9 cellular contexts compared by ENCODE assay signal in genomic region chr19:51777570-51778460, GRCh38. TPM values are rescaled to one million over a fixed set of nuclear protein-coding genes. Genes with fewer than 3 reads are reported as not detected.
A peak's percentile ranks its signal among the peaks of the same experiment; 100 is the strongest.
DNase-seq lines count a peak whose midpoint lies in the region; ATAC-seq and TF ChIP-seq lines count a peak whose summit lies in the region.
"Had no signal": no experiment of that assay in that cellular context is flagged by ENCODE, and none has a peak within 500 bp of the region (broad histone marks: within the 10 kb centered on the region; RNA-seq: fewer than 3 reads in every experiment).

No MANE protein-coding gene starts in this region.

- H4K20me1 ChIP-seq in OCI-LY1 (ENCODE audit: insufficient read depth, low read length): no peaks in the 10 kb centered on the region

- H3K27me3 Mint-ChIP-seq in Calu3 (ENCODE audit: unreplicated experiment): peaks cover 35% of the 10 kb centered on the region
- peaks cover 81% of the 10 kb centered on the region for H3K27me3 Mint-ChIP-seq in activated T-cell treated with anti-CD3 and anti-CD28 coated beads, Interleukin-2, amount 50 U/mL, for 24 hours
- H3K27me3 Mint-ChIP-seq in neural crest cell (ENCODE audit: low read depth): peaks cover 81% of the 10 kb centered on the region

- no peaks in the 10 kb centered on the region for H3K4me1 Mint-ChIP-seq in Calu3 (ENCODE audit: low read depth, unreplicated experiment)
- H3K4me1 Mint-ChIP-seq in activated T-cell treated with anti-CD3 and anti-CD28 coated beads, Interleukin-2, amount 50 U/mL, for 24 hours (ENCODE audit: low read depth): peaks cover 6% of the 10 kb centered on the region
- no peaks in the 10 kb centered on the region for H3K4me1 Mint-ChIP-seq in neural crest cell

- no peaks in the 10 kb centered on the region for H3K36me3 ChIP-seq in OCI-LY1 (ENCODE audit: insufficient read depth, low read length)
- H3K36me3 ChIP-seq in upper lobe of right lung: no peaks in the 10 kb centered on the region

- H3K9me3 Mint-ChIP-seq in Calu3 (ENCODE audit: low read depth, unreplicated experiment) (peaks cover 2% of the 10 kb centered on the region), neural crest cell (no peaks in the 10 kb centered on the region)
- H3K9me3 Mint-ChIP-seq in activated T-cell treated with anti-CD3 and anti-CD28 coated beads, Interleukin-2, amount 50 U/mL, for 24 hours: no peaks in the 10 kb centered on the region

- H3K27ac ChIP-seq in OCI-LY1 (ENCODE audit: low read depth, low read length, poor library complexity, severe bottlenecking) (no peak overlapping the region), foreskin keratinocyte (no peak overlapping the region), upper lobe of right lung (no peak overlapping the region)

- H3K9ac ChIP-seq in OCI-LY1 (ENCODE audit: low read length): no peak overlapping the region

- H3K9me2 ChIP-seq in OCI-LY1 (ENCODE audit: low read depth, low read length): no peaks in the 10 kb centered on the region

- TF ChIP-seq CTCF in Calu3 (IDR thresholded peaks at IDR 0.05; ENCODE audit: unreplicated experiment) (no peak), OCI-LY1 (IDR thresholded peaks at IDR 0.05; ENCODE audit: low read length) (peak; percentile 66; the same call in 1 of the 2 replicates), foreskin keratinocyte (conservative IDR thresholded peaks at IDR 0.05) (peak; percentile 85), neural crest cell (conservative IDR thresholded peaks at IDR 0.05) (peak; percentile 83), upper lobe of right lung (IDR thresholded peaks at IDR 0.05) (peak; percentile 78)

- no peak overlapping the region for H3K27ac Mint-ChIP-seq in Calu3 (ENCODE audit: unreplicated experiment)
- no peak overlapping the region for H3K27ac Mint-ChIP-seq in activated T-cell treated with anti-CD3 and anti-CD28 coated beads, Interleukin-2, amount 50 U/mL, for 24 hours
- no peak overlapping the region for H3K27ac Mint-ChIP-seq in neural crest cell (ENCODE audit: unreplicated experiment)

- H3K4me3 Mint-ChIP-seq in Calu3 (ENCODE audit: low read depth, unreplicated experiment) (no peak overlapping the region), neural crest cell (no peak overlapping the region)
- H3K4me3 Mint-ChIP-seq in activated T-cell treated with anti-CD3 and anti-CD28 coated beads, Interleukin-2, amount 50 U/mL, for 24 hours: no peak overlapping the region

- intact Hi-C loops in Calu3 (cut with micrococcal nuclease; ENCODE audit: unreplicated experiment): loop anchor here (1.0 kb wide), 1 partner anchor 66 kb away; no protein-coding TSS in a partner anchor
- intact Hi-C loops in upper lobe of right lung (cut with DNase I): no loop called here

- H3K79me2 ChIP-seq in OCI-LY1 (ENCODE audit: insufficient read depth, low read length): no peaks in the 10 kb centered on the region

- no TSS peak for BruUV-seq in Calu3 (replicated peaks; lab: Mats Ljungman, UMichigan)

- CTCF ChIA-PET in Calu3 (lab: Charles Lee): interaction anchor here (0.6 to 1.7 kb wide), 15 partner anchors 10 to 1274 kb away, joined by 3 to 10 read pairs (median 4); partner anchors contain the start of gene FPR1

- no peaks in the 10 kb centered on the region; the same call in 1 of the 2 replicates for H3K27me3 ChIP-seq in OCI-LY1 (ENCODE audit: insufficient read depth, low read length)
- H3K27me3 ChIP-seq in foreskin keratinocyte: peaks cover 5% of the 10 kb centered on the region
- peaks cover 5% of the 10 kb centered on the region for H3K27me3 ChIP-seq in upper lobe of right lung

- H3F3A ChIP-seq in OCI-LY1 (ENCODE audit: insufficient read depth, low read length): no peaks in the 10 kb centered on the region

- DNase-seq in Calu3 (peak; percentile 74), HUDEP-2 (lab: John Stamatoyannopoulos, UW; ENCODE audit: unreplicated experiment in 76 of 76) (peak in 68 of 76 experiments; percentile 13 to 87 (median 52)), foreskin keratinocyte (peak in 1 of 2 donors; percentile 49), neural crest cell (ENCODE audit: low read depth, low spot score) (peak; percentile 44), upper lobe of right lung (peak; percentile 72)
- peak; percentile 39 for DNase-seq in activated T-cell treated with anti-CD3 and anti-CD28 coated beads, Interleukin-2, amount 50 U/mL, for 24 hours

- no peaks in the 10 kb centered on the region for H3K36me3 Mint-ChIP-seq in Calu3 (ENCODE audit: insufficient read depth, unreplicated experiment)
- no peaks in the 10 kb centered on the region for H3K36me3 Mint-ChIP-seq in activated T-cell treated with anti-CD3 and anti-CD28 coated beads, Interleukin-2, amount 50 U/mL, for 24 hours (ENCODE audit: low read depth)
- H3K36me3 Mint-ChIP-seq in neural crest cell (ENCODE audit: low read depth): no peaks in the 10 kb centered on the region

- H3K9me3 ChIP-seq in OCI-LY1 (ENCODE audit: low read length) (no peaks in the 10 kb centered on the region), upper lobe of right lung (no peaks in the 10 kb centered on the region)

- H3K4me2 ChIP-seq in OCI-LY1 (ENCODE audit: low read length): no peak overlapping the region

- H3K4me1 ChIP-seq in OCI-LY1 (ENCODE audit: insufficient read depth, low read length, severe bottlenecking): no peaks in the 10 kb centered on the region
- no peaks in the 10 kb centered on the region for H3K4me1 ChIP-seq in foreskin keratinocyte
- peaks cover 4% of the 10 kb centered on the region for H3K4me1 ChIP-seq in upper lobe of right lung

- ATAC-seq in foreskin keratinocyte (peak; percentile 61), upper lobe of right lung (peak; percentile 95), HG02885 (IDR thresholded peaks at IDR 0.05; ENCODE audit: poor library complexity, unreplicated experiment) (no peak)

- H3K4me3 ChIP-seq in OCI-LY1 (ENCODE audit: low read depth, low read length, poor library complexity, severe bottlenecking): no peak overlapping the region
- H3K4me3 ChIP-seq in upper lobe of right lung: no peak overlapping the region

- H2AFZ ChIP-seq in OCI-LY1 (ENCODE audit: low read length): no peak overlapping the region

RNA-seq across cellular contexts. Expression of gene FPR2, which starts 16.8 kb away (rescaled TPM):
- total RNA-seq in Calu3 (2022): not detected in 2 replicates
- total RNA-seq in foreskin keratinocyte: not detected in 2 replicates
- not detected in 2 replicates for polyA plus RNA-seq in foreskin keratinocyte
- not detected in 2 replicates for total RNA-seq in neural crest cell
- 12.5 TPM for total RNA-seq in upper lobe of right lung
- total RNA-seq: T-helper 1 cell treated with Interleukin-12 subunit alpha and Interleukin-12 subunit beta and Interleukin-4 antibody, amounts not matched to agents 30 ng/mL and 1 ng/mL, for 36 hours had no signal

RNA-seq across cellular contexts. Expression of gene FPR3, which starts 17.1 kb away (rescaled TPM):
- total RNA-seq in Calu3 (2022) (not detected in 2 replicates), foreskin keratinocyte (not detected in 2 replicates), neural crest cell (not detected in 2 replicates), upper lobe of right lung (41.0 TPM)
- polyA plus RNA-seq in foreskin keratinocyte: not detected in 2 replicates
- total RNA-seq: T-helper 1 cell treated with Interleukin-12 subunit alpha and Interleukin-12 subunit beta and Interleukin-4 antibody, amounts not matched to agents 30 ng/mL and 1 ng/mL, for 36 hours had no signal

RNA-seq across cellular contexts. Expression of gene FPR1, which starts 26.1 kb away (rescaled TPM):
- total RNA-seq in Calu3 (2022) (not detected in 2 replicates), foreskin keratinocyte (0.46 TPM in 1 of 2 replicates, not detected in the other), neural crest cell (not detected in 2 replicates), upper lobe of right lung (53.3 TPM)
- 0.40 TPM in 1 of 2 replicates, not detected in the other for polyA plus RNA-seq in foreskin keratinocyte
- total RNA-seq: T-helper 1 cell treated with Interleukin-12 subunit alpha and Interleukin-12 subunit beta and Interleukin-4 antibody, amounts not matched to agents 30 ng/mL and 1 ng/mL, for 36 hours had no signal

RNA-seq across cellular contexts. Expression of gene HAS1, which starts 54.0 kb away (rescaled TPM):
- not detected in 2 replicates for total RNA-seq in Calu3 (2022)
- total RNA-seq in foreskin keratinocyte: not detected in 2 replicates
- not detected in 2 replicates for polyA plus RNA-seq in foreskin keratinocyte
- total RNA-seq in neural crest cell: not detected in 2 replicates
- 3.7 TPM for total RNA-seq in upper lobe of right lung
- total RNA-seq: T-helper 1 cell treated with Interleukin-12 subunit alpha and Interleukin-12 subunit beta and Interleukin-4 antibody, amounts not matched to agents 30 ng/mL and 1 ng/mL, for 36 hours had no signal

Comparison
In these comparisons a context has a peak if more than half of its experiments do, and no peak if none do; other contexts are left out.
1. RNA of gene FPR2, which starts 16.8 kb away (total RNA-seq): 12.5 TPM in upper lobe of right lung (single experiment); not detected in foreskin keratinocyte, not detected in Calu3 and not detected in neural crest cell; every median in the first group is over 10 times any median in the second.
2. RNA of gene FPR3, which starts 17.1 kb away (total RNA-seq): 41.0 TPM in upper lobe of right lung (single experiment); not detected in Calu3, not detected in foreskin keratinocyte and not detected in neural crest cell; every median in the first group is over 10 times any median in the second.
3. RNA of gene FPR1, which starts 26.1 kb away (total RNA-seq): 53.3 TPM in upper lobe of right lung (single experiment); 0.46 TPM in foreskin keratinocyte, not detected in Calu3 and not detected in neural crest cell; every median in the first group is over 10 times any median in the second.